Comparison of ENCODE assay signal across 8 cellular contexts in the genomic region with DNA sequence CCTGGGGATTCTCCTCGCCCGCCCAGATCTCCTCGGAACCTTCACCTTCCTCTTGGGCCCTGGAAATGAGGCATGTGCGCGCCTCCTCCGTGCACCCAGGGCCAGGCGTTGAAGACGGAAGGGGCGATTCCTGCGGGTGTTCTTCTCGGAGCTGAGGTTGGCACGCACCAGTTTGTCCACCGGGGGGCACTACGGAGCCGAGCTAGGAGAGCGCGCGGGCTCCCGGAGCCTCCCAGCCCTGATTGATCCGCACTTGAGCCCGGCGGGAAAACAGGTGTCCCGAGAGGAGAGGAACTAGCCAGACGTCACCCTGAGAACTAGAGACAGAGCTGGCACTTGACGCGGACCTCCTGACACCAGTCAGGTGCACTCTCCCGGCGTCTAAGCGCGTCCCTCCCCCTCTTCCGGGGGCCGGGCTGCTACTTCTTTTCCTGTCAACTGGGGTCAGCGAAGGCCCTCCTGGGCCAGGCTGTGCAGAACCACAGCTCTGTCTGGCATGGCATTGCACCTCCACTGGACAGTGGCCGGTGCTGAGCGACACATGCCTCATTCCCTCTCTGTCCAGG. TPM values are rescaled to one million over a fixed set of nuclear protein-coding genes. Genes with fewer than 3 reads are reported as not detected.
A peak's percentile ranks its signal among the peaks of the same experiment; 100 is the strongest.
DNase-seq lines count a peak whose midpoint lies in the region; ATAC-seq and TF ChIP-seq lines count a peak whose summit lies in the region.

No MANE protein-coding gene starts in this region.

- H3K27me3 ChIP-seq in parathyroid adenoma (ENCODE audit: control insufficient read depth, insufficient read depth, low read length) (no peaks in the 10 kb centered on the region), tibial artery (no peaks in the 10 kb centered on the region)

- ATAC-seq in GM21528 (IDR thresholded peaks at IDR 0.05; ENCODE audit: low FRiP score, unreplicated experiment), result peak; percentile 76
- ATAC-seq in Right ventricle myocardium inferior, result peak; percentile 92

- peaks cover 6% of the 10 kb centered on the region for H3K4me1 Mint-ChIP-seq in activated naive CD4-positive, alpha-beta T cell treated with anti-CD3 and anti-CD28 coated beads for 36 hours (ENCODE audit: low read depth)

- CTCF ChIA-PET in activated naive CD4-positive, alpha-beta T cell treated with anti-CD3 and anti-CD28 coated beads for 36 hours (lab: Charles Lee), result interaction anchor here (0.6 to 5.9 kb wide), 21 partner anchors 11 to 394 kb away, joined by 3 to 80 read pairs (median 4); a partner anchor contains a TSS

- peak overlapping the region; percentile 29 for H3K4me3 ChIP-seq in parathyroid adenoma (ENCODE audit: low read depth, low read length)
- H3K4me3 ChIP-seq in tibial artery, result peak overlapping the region; percentile 4 to 40

- H3K79me2 ChIP-seq in parathyroid adenoma, result no peaks in the 10 kb centered on the region

- H3K27ac ChIP-seq in parathyroid adenoma (no peak overlapping the region), tibial artery (no peak overlapping the region)

- no peaks in the 10 kb centered on the region for H3K9me3 Mint-ChIP-seq in activated naive CD4-positive, alpha-beta T cell treated with anti-CD3 and anti-CD28 coated beads for 36 hours

- peak; percentile 52 for DNase-seq in COLO829 (ENCODE audit: low spot score)
- peak; percentile 80 for DNase-seq in MV-4-11 (lab: John Stamatoyannopoulos, UW)
- DNase-seq in SK-N-DZ (ENCODE audit: low spot score), result peak; percentile 59
- DNase-seq in activated naive CD4-positive, alpha-beta T cell treated with anti-CD3 and anti-CD28 coated beads for 36 hours, result peak; percentile 90
- DNase-seq in Right ventricle myocardium inferior (ENCODE audit: missing footprints), result peak; percentile 90
- DNase-seq in tibial artery, result peak; percentile 77 to 87

- TF ChIP-seq CTCF in parathyroid adenoma (IDR thresholded peaks at IDR 0.05), result peak; percentile 79
- TF ChIP-seq CTCF in tibial artery (IDR thresholded peaks at IDR 0.05), result peak; percentile 85 to 86

- H3K9me3 ChIP-seq in parathyroid adenoma (ENCODE audit: control insufficient read depth, low read length) (no peaks in the 10 kb centered on the region), tibial artery (no peaks in the 10 kb centered on the region)

- H3K36me3 ChIP-seq in parathyroid adenoma (ENCODE audit: control insufficient read depth, insufficient read depth, low read length), result no peaks in the 10 kb centered on the region
- H3K36me3 ChIP-seq in tibial artery, result no peaks in the 10 kb centered on the region

- H3K9ac ChIP-seq in parathyroid adenoma, result no peak overlapping the region

- H2AFZ ChIP-seq in parathyroid adenoma, result peak overlapping the region; percentile 77

- H3K36me3 Mint-ChIP-seq in activated naive CD4-positive, alpha-beta T cell treated with anti-CD3 and anti-CD28 coated beads for 36 hours (ENCODE audit: low read depth), result no peaks in the 10 kb centered on the region

- H3K4me1 ChIP-seq in parathyroid adenoma (no peaks in the 10 kb centered on the region), tibial artery (peaks cover 0 to 10% (median 4%) of the 10 kb centered on the region in 4 donors)

- H3K27me3 Mint-ChIP-seq in activated naive CD4-positive, alpha-beta T cell treated with anti-CD3 and anti-CD28 coated beads for 36 hours (ENCODE audit: low read depth), result no peaks in the 10 kb centered on the region

- peak overlapping the region; percentile 64 for H3K4me2 ChIP-seq in parathyroid adenoma (ENCODE audit: low read length)

- H3K4me3 Mint-ChIP-seq in activated naive CD4-positive, alpha-beta T cell treated with anti-CD3 and anti-CD28 coated beads for 36 hours, result peak overlapping the region; percentile 72

- H3K27ac Mint-ChIP-seq in activated naive CD4-positive, alpha-beta T cell treated with anti-CD3 and anti-CD28 coated beads for 36 hours, result no peak overlapping the region

- intact Hi-C loops in activated naive CD4-positive, alpha-beta T cell treated with anti-CD3 and anti-CD28 coated beads for 36 hours (cut with micrococcal nuclease), result loop anchor here (1.0 to 2.0 kb wide), 3 partner anchors 28 to 394 kb away; no protein-coding TSS in a partner anchor
- intact Hi-C loops in Right ventricle myocardium inferior (cut with DNase I), result loop anchor here (1.0 to 10.0 kb wide), 3 partner anchors 26 to 150 kb away; no protein-coding TSS in a partner anchor
- intact Hi-C loops in tibial artery (cut with DNase I; ENCODE audit: low total_unique reads), result loop anchor here (2.0 kb wide), 1 partner anchor 28 kb away; no protein-coding TSS in a partner anchor

RNA-seq across cellular contexts. Expression of a gene that starts 18.3 kb away (rescaled TPM):
- 0.10 and 1.3 TPM in 2 replicates for polyA plus RNA-seq in SK-N-DZ (2014; cell fraction: cytosol; rRNA removed)
- 0.22 and 0.37 TPM in 2 replicates for polyA plus RNA-seq in SK-N-DZ (2014; cell fraction: nucleus; rRNA removed)
- under 1 TPM in 1 of 2 experiments, not detected in 1; 0.10 TPM for total RNA-seq in activated naive CD4-positive, alpha-beta T cell treated with anti-CD3 and anti-CD28 coated beads for 36 hours
- 1.7 TPM for total RNA-seq in Right ventricle myocardium inferior

RNA-seq across cellular contexts. Expression of a gene that starts 21.8 kb away (rescaled TPM):
- 1.2 and 7.3 TPM in 2 replicates for polyA plus RNA-seq in SK-N-DZ (2014; cell fraction: cytosol; rRNA removed)
- polyA plus RNA-seq in SK-N-DZ (2014; cell fraction: nucleus; rRNA removed), result 0.74 TPM in 1 of 2 replicates, not detected in the other
- not detected for total RNA-seq in activated naive CD4-positive, alpha-beta T cell treated with anti-CD3 and anti-CD28 coated beads for 36 hours
- total RNA-seq in Right ventricle myocardium inferior, result 5,086 TPM

Comparison
In these comparisons a context has a peak if more than half of its experiments do, and no peak if none do; other contexts are left out.
1. RNA of a gene that starts 21.8 kb away (total RNA-seq): 5,086 TPM in Right ventricle myocardium inferior (single experiment); not detected in activated naive CD4-positive, alpha-beta T cell treated with anti-CD3 and anti-CD28 coated beads for 36 hours; every median in the first group is over 1,000 times any median in the second.
2. Peak in every context shown above with its lines, with median percentiles within 50 percentile points of each other: DNase-seq.